In genomic region chr2:99559075-99559662, GRCh38 we compare ENCODE assay signal across 1 cellular context.
TF ChIP-seq lines count a peak whose summit lies in the region.

No MANE protein-coding gene starts in this region.

TF ChIP-seq in HepG2, 621 proteins besides CTCF, POLR2A, EP300 and RAD21 (continued from another document and continues in another):
- TF ChIP-seq TFDP1 (CRISPR knock-in tag; IDR thresholded peaks at IDR 0.05; ENCODE audit: borderline replicate concordance): peak; percentile 57; the same call in 1 of the 2 replicates
- no peak for TF ChIP-seq HMGA1 (CRISPR knock-in tag; conservative IDR thresholded peaks at IDR 0.05)
- TF ChIP-seq ZNF800 (CRISPR knock-in tag; IDR thresholded peaks at IDR 0.05): no peak
- no peak for TF ChIP-seq CAMTA2 (CRISPR knock-in tag; IDR thresholded peaks at IDR 0.05; ENCODE audit: borderline replicate concordance)
- no peak for TF ChIP-seq GFI1 (CRISPR knock-in tag; IDR thresholded peaks at IDR 0.05; ENCODE audit: borderline replicate concordance)
- no peak for TF ChIP-seq ZNF232 (CRISPR knock-in tag; IDR thresholded peaks at IDR 0.05; ENCODE audit: borderline replicate concordance)
- TF ChIP-seq BCLAF1 (IDR thresholded peaks at IDR 0.05): no peak
- no peak; the same call in 1 of the 2 replicates for TF ChIP-seq HOXA3 (CRISPR knock-in tag; IDR thresholded peaks at IDR 0.05)
- TF ChIP-seq CBX2 (IDR thresholded peaks at IDR 0.05; ENCODE audit: low read depth, low read length): no peak
- TF ChIP-seq CBX2 (CRISPR knock-in tag; IDR thresholded peaks at IDR 0.05; ENCODE audit: low read depth): no peak
- TF ChIP-seq ZNF83 (CRISPR knock-in tag; IDR thresholded peaks at IDR 0.05; ENCODE audit: borderline replicate concordance): no peak
- TF ChIP-seq IRF2 (CRISPR knock-in tag; IDR thresholded peaks at IDR 0.05): 0 out of 2 replicates have a peak, but pooled peaks have one; percentile 47
- TF ChIP-seq TBX2 (CRISPR knock-in tag; IDR thresholded peaks at IDR 0.05; ENCODE audit: borderline replicate concordance): no peak
- no peak for TF ChIP-seq BCL3 (CRISPR knock-in tag; IDR thresholded peaks at IDR 0.05)
- TF ChIP-seq ZFX (CRISPR knock-in tag; IDR thresholded peaks at IDR 0.05; ENCODE audit: low read depth): no peak
- no peak for TF ChIP-seq ZBTB42 (CRISPR knock-in tag; IDR thresholded peaks at IDR 0.05)
- no peak for TF ChIP-seq KDM6A (CRISPR knock-in tag; IDR thresholded peaks at IDR 0.05; ENCODE audit: low read depth)
- TF ChIP-seq CREBL2 (CRISPR knock-in tag; IDR thresholded peaks at IDR 0.05; ENCODE audit: borderline replicate concordance): no peak
- TF ChIP-seq FOXC1 (CRISPR knock-in tag; IDR thresholded peaks at IDR 0.05; ENCODE audit: borderline replicate concordance): no peak
- no peak for TF ChIP-seq ZNF691 (CRISPR knock-in tag; IDR thresholded peaks at IDR 0.05; ENCODE audit: borderline replicate concordance, low read depth)
- TF ChIP-seq CBX5 (CRISPR knock-in tag; IDR thresholded peaks at IDR 0.05; ENCODE audit: borderline replicate concordance): 0 out of 2 replicates have a peak, but pooled peaks have one; percentile 34
- TF ChIP-seq GPN1 (CRISPR knock-in tag; IDR thresholded peaks at IDR 0.05; ENCODE audit: borderline replicate concordance): no peak
- TF ChIP-seq TFDP2 (CRISPR knock-in tag; IDR thresholded peaks at IDR 0.05): peak; percentile 46; the same call in 1 of the 2 replicates
- no peak for TF ChIP-seq ZFP90 (CRISPR knock-in tag; IDR thresholded peaks at IDR 0.05; ENCODE audit: borderline replicate concordance)
- no peak for TF ChIP-seq ZBTB38 (CRISPR knock-in tag; IDR thresholded peaks at IDR 0.05)
- TF ChIP-seq RXRB (CRISPR knock-in tag; IDR thresholded peaks at IDR 0.05; ENCODE audit: borderline replicate concordance): no peak; the same call in 1 of the 2 replicates
- TF ChIP-seq ATF1 (CRISPR knock-in tag; IDR thresholded peaks at IDR 0.05): no peak
- TF ChIP-seq KLF6 (CRISPR knock-in tag; IDR thresholded peaks at IDR 0.05): 0 out of 2 replicates have a peak, but pooled peaks have one; percentile 44
- TF ChIP-seq KLF9 (CRISPR knock-in tag; IDR thresholded peaks at IDR 0.05; ENCODE audit: low read depth): no peak
- TF ChIP-seq SSRP1 (CRISPR knock-in tag; IDR thresholded peaks at IDR 0.05): no peak
- no peak for TF ChIP-seq POLR2AphosphoS2 (IDR thresholded peaks at IDR 0.05; ENCODE audit: low read depth, low read length)
- no peak for TF ChIP-seq ZNF253 (CRISPR knock-in tag; IDR thresholded peaks at IDR 0.05; ENCODE audit: borderline replicate concordance)
- TF ChIP-seq HNF4A (CRISPR knock-in tag; IDR thresholded peaks at IDR 0.05): no peak
- TF ChIP-seq ZNF503 (CRISPR knock-in tag; IDR thresholded peaks at IDR 0.05): no peak
- no peak for TF ChIP-seq RARA (CRISPR knock-in tag; IDR thresholded peaks at IDR 0.05)
- no peak for TF ChIP-seq NFIB (CRISPR knock-in tag; IDR thresholded peaks at IDR 0.05; ENCODE audit: borderline replicate concordance)
- TF ChIP-seq U2AF2 (IDR thresholded peaks at IDR 0.05; ENCODE audit: low read depth, low read length): no peak
- TF ChIP-seq PAF1 (CRISPR knock-in tag; IDR thresholded peaks at IDR 0.05): no peak
- TF ChIP-seq HOXA5 (CRISPR knock-in tag; IDR thresholded peaks at IDR 0.05): no peak
- 0 out of 2 replicates have a peak, but pooled peaks have one; percentile 29 for TF ChIP-seq KMT2B (CRISPR knock-in tag; IDR thresholded peaks at IDR 0.05)
- no peak for TF ChIP-seq SAFB2 (CRISPR knock-in tag; IDR thresholded peaks at IDR 0.05; ENCODE audit: borderline replicate concordance, low read depth)
- no peak for TF ChIP-seq ZNF713 (CRISPR knock-in tag; IDR thresholded peaks at IDR 0.05)
- 0 out of 2 replicates have a peak, but pooled peaks have one; percentile 44 for TF ChIP-seq KDM4B (CRISPR knock-in tag; IDR thresholded peaks at IDR 0.05)
- TF ChIP-seq AHDC1 (CRISPR knock-in tag; IDR thresholded peaks at IDR 0.05; ENCODE audit: borderline replicate concordance): no peak
- no peak for TF ChIP-seq SNRNP70 (IDR thresholded peaks at IDR 0.05; ENCODE audit: low read depth, low read length)
- no peak for TF ChIP-seq IRX3 (CRISPR knock-in tag; IDR thresholded peaks at IDR 0.05; ENCODE audit: borderline replicate concordance, low read depth)
- TF ChIP-seq GATAD2A (CRISPR knock-in tag; IDR thresholded peaks at IDR 0.05): peak; percentile 38; the same call in 1 of the 2 replicates
- no peak for TF ChIP-seq RBAK (CRISPR knock-in tag; IDR thresholded peaks at IDR 0.05)
- TF ChIP-seq HDAC6 (IDR thresholded peaks at IDR 0.05; ENCODE audit: low read depth, low read length): no peak
- no peak for TF ChIP-seq PPARG (CRISPR knock-in tag; conservative IDR thresholded peaks at IDR 0.05)
- TF ChIP-seq ZFP36L2 (CRISPR knock-in tag; IDR thresholded peaks at IDR 0.05): no peak
